ENCODE assay signal across 28 cellular contexts in genomic region chr1:217526636-217527035, GRCh38.
DNase-seq lines count a peak whose midpoint lies in the region; ATAC-seq and TF ChIP-seq lines count a peak whose summit lies in the region.
"Had no signal": no experiment of that assay in that cellular context is flagged by ENCODE, and none has a peak within 500 bp of the region (broad histone marks: within the 10 kb centered on the region; RNA-seq: fewer than 3 reads in every experiment).

No MANE protein-coding gene starts in this region.

- POLR2A ChIA-PET in IMR-90 (lab: Charles Lee; ENCODE audit: unreplicated experiment), result no interaction called here

- H3K9me3 ChIP-seq in IMR-90 (ENCODE audit: control insufficient read depth, insufficient read depth, low read length), result no peaks in the 10 kb centered on the region
- H3K9me3 ChIP-seq: body of pancreas, pancreas, spleen, upper lobe of left lung had no signal

- peak overlapping the region; percentile 17; the same call in 1 of the 2 replicates for H4K91ac ChIP-seq in IMR-90 (ENCODE audit: insufficient read depth, low read depth, low read length)

- DNase-seq in IMR-90 (no peak), mesendoderm (peak; percentile 3), retina (no peak), HCEC 1CT (no peak)
- DNase-seq: activated CD4-positive, alpha-beta T cell treated with anti-CD3 and anti-CD28 coated beads, Interleukin-2, amount 10 ng/mL, durations not matched to agents 7 days and 5 days; activated gamma-delta T cell; activated naive CD8-positive, alpha-beta T cell treated with anti-CD3 and anti-CD28 coated beads, Interleukin-2, amount 50 U/mL, for 24 hours; activated T-cell treated with anti-CD3 and anti-CD28 coated beads, Interleukin-2, amount 50 U/mL, for 24 hours; body of pancreas; CD4-positive, alpha-beta T cell; DMS153; effector CD4-positive, alpha-beta T cell; head of caudate nucleus; NCI-H1092; NCI-H187; NCI-H345; nephron progenitor cell; pancreas; spleen; upper lobe of left lung had no signal

- H3K4me2 ChIP-seq in IMR-90 (ENCODE audit: low read depth, low read length) (no peak overlapping the region), mesendoderm (ENCODE audit: low read length) (no peak overlapping the region)
- H3K4me2 ChIP-seq: GM23338 had no signal

- H3K4me3 ChIP-seq in IMR-90 (ENCODE audit: insufficient read depth, low read depth, low read length) (no peak overlapping the region), mesendoderm (ENCODE audit: low read length) (no peak overlapping the region)
- H3K4me3 ChIP-seq: body of pancreas, GM23338, lung, pancreas, spleen, upper lobe of left lung had no signal

- peak overlapping the region; percentile 80 for H3K4ac ChIP-seq in IMR-90 (ENCODE audit: low read depth, low read length)
- H3K4ac ChIP-seq in mesendoderm (ENCODE audit: low read depth, low read length), result no peak overlapping the region

- no peaks in the 10 kb centered on the region for H3K79me2 ChIP-seq in mesendoderm (ENCODE audit: control insufficient read depth, insufficient read depth, low read length)

- no peak overlapping the region for H2AK9ac ChIP-seq in IMR-90 (replicated peaks; ENCODE audit: low read depth, low read length, poor library complexity)

- H2BK20ac ChIP-seq in IMR-90 (ENCODE audit: low read depth, low read length), result no peak overlapping the region

- TF ChIP-seq CTCF in C4-2B (conservative IDR thresholded peaks at IDR 0.05), result no peak
- TF ChIP-seq CTCF in IMR-90 (conservative IDR thresholded peaks at IDR 0.05; ENCODE audit: low read depth, low read length), result no peak
- no peak for TF ChIP-seq CTCF in VCaP (conservative IDR thresholded peaks at IDR 0.05)

- H3K79me1 ChIP-seq in IMR-90 (ENCODE audit: low read depth in 1 of 2, low read length in 2 of 2) (peaks cover 8 to 13% of the 10 kb centered on the region in 2 experiments), mesendoderm (ENCODE audit: low read length) (no peaks in the 10 kb centered on the region)

- no peak for TF ChIP-seq POLR2A in IMR-90 (IDR thresholded peaks at IDR 0.05; ENCODE audit: low read depth, low read length)

- no peak overlapping the region for H2BK15ac ChIP-seq in IMR-90 (ENCODE audit: low read depth, low read length)
- no peak overlapping the region for H2BK15ac ChIP-seq in mesendoderm (replicated peaks; ENCODE audit: low read depth)

- H3K9me1 ChIP-seq in IMR-90 (ENCODE audit: insufficient read depth, low read length), result peaks cover 9% of the 10 kb centered on the region; the same call in 1 of the 2 replicates

- H3K4me1 ChIP-seq in IMR-90 (ENCODE audit: control insufficient read depth, insufficient read depth, low read length), result peaks cover 7% of the 10 kb centered on the region
- no peaks in the 10 kb centered on the region for H3K4me1 ChIP-seq in mesendoderm (ENCODE audit: control insufficient read depth, low read depth, low read length)
- H3K4me1 ChIP-seq: body of pancreas, pancreas had no signal

- in situ Hi-C loops in IMR-90 (cut with MboI; ENCODE audit: low sequenced_read_pairs), result no loop called here

- H3K9ac ChIP-seq in IMR-90 (ENCODE audit: low read depth, low read length) (no peak overlapping the region), mesendoderm (ENCODE audit: low read length) (no peak overlapping the region)

- peak overlapping the region; percentile 46; the same call in 1 of the 2 replicates for H2AK5ac ChIP-seq in IMR-90 (ENCODE audit: low read depth, low read length)
- no peak overlapping the region for H2AK5ac ChIP-seq in mesendoderm (ENCODE audit: low read length)

- H4K20me1 ChIP-seq in IMR-90 (ENCODE audit: insufficient read depth, low read length), result no peaks in the 10 kb centered on the region; the same call in 1 of the 2 replicates

- no peak overlapping the region for H3K23ac ChIP-seq in IMR-90 (ENCODE audit: low read depth, low read length)
- no peak overlapping the region for H3K23ac ChIP-seq in mesendoderm (ENCODE audit: low read length)

- H2AFZ ChIP-seq in IMR-90 (replicated peaks; ENCODE audit: low read length, poor library complexity), result no peak overlapping the region
- H2AFZ ChIP-seq: GM23338 had no signal

- no TSS peak for BruUV-seq in IMR-90 (replicated peaks; lab: Mats Ljungman, UMichigan)

- H3K27ac ChIP-seq in C4-2B (peak overlapping the region; percentile 66; the same call in 1 of the 2 replicates), IMR-90 (ENCODE audit: insufficient read depth, low read length) (no peak overlapping the region), VCaP (peak overlapping the region; percentile 42), mesendoderm (ENCODE audit: low read depth, low read length) (no peak overlapping the region)
- H3K27ac ChIP-seq: body of pancreas, HL-60, pancreas, upper lobe of left lung had no signal

- H3K36me3 ChIP-seq in IMR-90 (ENCODE audit: control insufficient read depth, insufficient read depth, low read length) (no peaks in the 10 kb centered on the region), mesendoderm (ENCODE audit: control insufficient read depth, insufficient read depth, low read length) (no peaks in the 10 kb centered on the region)
- H3K36me3 ChIP-seq: pancreas, upper lobe of left lung had no signal

- H4K8ac ChIP-seq in IMR-90 (ENCODE audit: low read depth in 2 of 2, low read length in 2 of 2) (no peak overlapping the region), mesendoderm (ENCODE audit: low read depth, low read length) (no peak overlapping the region)

- H3K27me3 ChIP-seq in IMR-90 (ENCODE audit: control insufficient read depth, insufficient read depth, low read length) (no peaks in the 10 kb centered on the region), mesendoderm (ENCODE audit: insufficient read depth, low read length, poor library complexity) (no peaks in the 10 kb centered on the region)
- H3K27me3 ChIP-seq: body of pancreas, pancreas, spleen, upper lobe of left lung had no signal

- CTCF ChIA-PET in IMR-90 (lab: Yijun Ruan, JAX), result interaction anchor here (0.7 kb wide), 1 partner anchor 79 kb away, joined by 3 read pairs; no protein-coding TSS in a partner anchor

- 0 out of 2 replicates have a peak overlapping the region, but pooled peaks have one; percentile 76 for H3K14ac ChIP-seq in IMR-90 (replicated peaks; ENCODE audit: low read depth, low read length)

- H3K56ac ChIP-seq in IMR-90 (ENCODE audit: extremely low read depth, insufficient read depth, low read length) (no peak overlapping the region), mesendoderm (ENCODE audit: low read length) (no peak overlapping the region)

- ATAC-seq in IMR-90 (ENCODE audit: low read depth) (no peak), SK-N-SH treated with all-trans-retinoic acid at 6 μM for 48 hours (no peak)
- ATAC-seq: activated naive CD8-positive, alpha-beta T cell treated with anti-CD3 and anti-CD28 coated beads, Interleukin-2, amount 50 U/mL, for 24 hours; body of pancreas; GM23338; HepG2; pancreas; Right ventricle myocardium inferior had no signal

- no CpG with 5 or more reads among the region's 1 CpG for WGBS in IMR-90 (ENCODE audit: extremely low coverage in 2 of 2, insufficient read length in 1 of 2), 2 experiments
- no CpG with 5 or more reads among the region's 1 CpG for WGBS in mesendoderm (ENCODE audit: extremely low coverage, insufficient coverage, low lambda C conversion rate)

- no peak for TF ChIP-seq RAD21 in IMR-90 (IDR thresholded peaks at IDR 0.05; ENCODE audit: low read length)

- no peak overlapping the region; the same call in 1 of the 2 replicates for H4K5ac ChIP-seq in IMR-90 (ENCODE audit: low read depth, low read length)
- H4K5ac ChIP-seq in mesendoderm (ENCODE audit: low read length), result no peak overlapping the region

- H3K18ac ChIP-seq in IMR-90 (ENCODE audit: low read depth, low read length) (peak overlapping the region; percentile 85; the same call in 1 of the 2 replicates), mesendoderm (ENCODE audit: low read length) (no peak overlapping the region)

- dilution Hi-C loops in IMR-90 (cut with HindIII; ENCODE audit: low sequenced_read_pairs, unreplicated experiment), result no loop called here

- intact Hi-C loops in IMR-90 (cut with micrococcal nuclease), result no loop called here

- H2BK5ac ChIP-seq in IMR-90 (ENCODE audit: low read depth, low read length, poor library complexity, severe bottlenecking), result no peak overlapping the region
- no peak overlapping the region for H2BK5ac ChIP-seq in mesendoderm (ENCODE audit: low read length)

- H2BK120ac ChIP-seq in IMR-90 (ENCODE audit: low read depth, low read length) (no peak overlapping the region), mesendoderm (ENCODE audit: low read depth, low read length) (no peak overlapping the region)

TF ChIP-seq in IMR-90, 13 proteins besides CTCF, POLR2A, EP300 and RAD21:
- TF ChIP-seq RFX5 (IDR thresholded peaks at IDR 0.05; ENCODE audit: low read depth, low read length) (no peak), MXI1 (IDR thresholded peaks at IDR 0.05; ENCODE audit: borderline replicate concordance, low read depth, low read length) (no peak)

TF ChIP-seq in SK-N-SH treated with all-trans-retinoic acid at 6 μM for 48 hours, 23 proteins besides CTCF, POLR2A, EP300 and RAD21 (continues in another document):
- TF ChIP-seq CSRNP3 (CRISPR knock-in tag; IDR thresholded peaks at IDR 0.05), result no peak
- TF ChIP-seq POU6F1 (CRISPR knock-in tag; IDR thresholded peaks at IDR 0.05; ENCODE audit: borderline replicate concordance, low read depth), result no peak

Comparison
In these comparisons a context has a peak if more than half of its experiments do, and no peak if none do; other contexts are left out.
1. H3K27ac ChIP-seq: peak in C4-2B (single experiment) and VCaP (single experiment); none in IMR-90 (single experiment) and mesendoderm (single experiment).